ENCODE assay signal across 9 cellular contexts in genomic region chr5:9863486-9863885, GRCh38.
"Had no signal": no experiment of that assay in that cellular context is flagged by ENCODE, and none has a peak within 500 bp of the region (broad histone marks: within the 10 kb centered on the region; RNA-seq: fewer than 3 reads in every experiment).

No MANE protein-coding gene starts in this region.

- H3K4me1 ChIP-seq: HAP-1 had no signal

- DNase-seq: GM23248, GOT3, H7, HFFc6, KBM-7 had no signal

- H3K4me3 ChIP-seq: GM23248, HAP-1 had no signal

- H3K36me3 ChIP-seq: HAP-1 had no signal

- ATAC-seq: HCT116, HepG2 had no signal

- H3K27ac ChIP-seq: GM23248, HL-60 had no signal
